ENCODE assay signal across 1 cellular context in genomic region chr17:32903774-32904673, GRCh38.
TF ChIP-seq lines count a peak whose summit lies in the region.

No MANE protein-coding gene starts in this region.

TF ChIP-seq in GM12878, 131 proteins besides CTCF, POLR2A, EP300 and RAD21 (continued from another document):
- TF ChIP-seq BCLAF1 (IDR thresholded peaks at IDR 0.05) (no peak), IRF5 (IDR thresholded peaks at IDR 0.05; ENCODE audit: borderline replicate concordance) (no peak), RFX5 (IDR thresholded peaks at IDR 0.05; ENCODE audit: low read depth, low read length) (no peak), CHD4 (IDR thresholded peaks at IDR 0.05) (no peak), RB1 (IDR thresholded peaks at IDR 0.05; ENCODE audit: borderline replicate concordance) (no peak), HDAC6 (IDR thresholded peaks at IDR 0.05; ENCODE audit: unreplicated experiment) (no peak)
